ENCODE assay signal across 10 cellular contexts in the genomic region with DNA sequence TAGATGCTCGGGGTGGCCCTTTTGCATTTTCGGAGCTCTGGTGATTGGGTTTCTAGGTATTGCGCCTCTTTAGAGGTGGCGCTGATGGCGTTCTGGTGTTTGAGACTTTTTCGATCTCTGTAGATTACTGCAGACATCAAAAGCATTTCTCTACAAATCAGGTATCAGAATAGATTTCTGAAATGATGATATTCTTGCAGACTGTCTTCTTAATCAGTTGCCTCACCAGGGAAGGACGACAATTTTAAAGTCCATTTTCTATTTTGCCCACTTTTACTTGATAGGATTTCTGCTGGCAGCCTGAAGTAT.
DNase-seq lines count a peak whose midpoint lies in the region; ATAC-seq, FAIRE-seq and TF ChIP-seq lines count a peak whose summit lies in the region.
"Had no signal": no experiment of that assay in that cellular context is flagged by ENCODE, and none has a peak within 500 bp of the region (broad histone marks: within the 10 kb centered on the region; RNA-seq: fewer than 3 reads in every experiment).

No MANE protein-coding gene starts in this region.

- no peaks in the 10 kb centered on the region for H3K36me3 ChIP-seq in astrocyte (ENCODE audit: insufficient read depth, low read length)
- H3K36me3 ChIP-seq in suprapubic skin, result no peaks in the 10 kb centered on the region
- H3K36me3 ChIP-seq: Peyer's patch had no signal

- H3K4me3 Mint-ChIP-seq in activated CD4-positive, alpha-beta T cell treated with anti-CD3 and anti-CD28 coated beads, Interleukin-2, amount 10 ng/mL, durations not matched to agents 24 days and 14 days, result peak overlapping the region; percentile 68
- H3K4me3 Mint-ChIP-seq in astrocyte (ENCODE audit: unreplicated experiment) (peak overlapping the region; percentile 77), memory B cell (peak overlapping the region; percentile 85)

- no peaks in the 10 kb centered on the region for H3K36me3 Mint-ChIP-seq in activated CD4-positive, alpha-beta T cell treated with anti-CD3 and anti-CD28 coated beads, Interleukin-2, amount 10 ng/mL, durations not matched to agents 24 days and 14 days (ENCODE audit: low read depth)
- H3K36me3 Mint-ChIP-seq in astrocyte (ENCODE audit: low read depth, unreplicated experiment) (peaks cover 1% of the 10 kb centered on the region), memory B cell (no peaks in the 10 kb centered on the region)

- H2AFZ ChIP-seq in astrocyte (ENCODE audit: low read depth, low read length), result peak overlapping the region; percentile 55

- peak overlapping the region; percentile 80 for H3K4me2 ChIP-seq in astrocyte (ENCODE audit: low read length)

- no peak overlapping the region for H3K9ac ChIP-seq in astrocyte (ENCODE audit: low read length)

- H3K27ac ChIP-seq in astrocyte (ENCODE audit: low read depth, low read length), result no peak overlapping the region
- H3K27ac ChIP-seq in suprapubic skin, result peak overlapping the region; percentile 77

- no peak for TF ChIP-seq CTCF in astrocyte (IDR thresholded peaks at IDR 0.05; ENCODE audit: insufficient read depth, low read depth, low read length)
- TF ChIP-seq CTCF in suprapubic skin (IDR thresholded peaks at IDR 0.05), result no peak

- FAIRE-seq in astrocyte (lab: Jason Lieb, UNC), result no peak
- FAIRE-seq: GM12891 had no signal

- H3K27me3 ChIP-seq in astrocyte (ENCODE audit: insufficient read depth, low read length), result peaks cover 40% of the 10 kb centered on the region
- no peaks in the 10 kb centered on the region for H3K27me3 ChIP-seq in suprapubic skin
- H3K27me3 ChIP-seq: Peyer's patch had no signal

- H3K4me1 Mint-ChIP-seq in activated CD4-positive, alpha-beta T cell treated with anti-CD3 and anti-CD28 coated beads, Interleukin-2, amount 10 ng/mL, durations not matched to agents 24 days and 14 days, result peaks cover 4% of the 10 kb centered on the region
- H3K4me1 Mint-ChIP-seq in astrocyte (ENCODE audit: low read depth, unreplicated experiment) (no peaks in the 10 kb centered on the region), memory B cell (peaks cover 11% of the 10 kb centered on the region)

- no peak for TF ChIP-seq EP300 in suprapubic skin (IDR thresholded peaks at IDR 0.05)

- ATAC-seq in memory B cell (ENCODE audit: low read depth) (no peak), HG03354 (IDR thresholded peaks at IDR 0.05; ENCODE audit: poor library complexity, severe bottlenecking, unreplicated experiment) (no peak)

- H3K4me1 ChIP-seq in astrocyte (ENCODE audit: insufficient read depth, low read length) (peaks cover 3% of the 10 kb centered on the region), suprapubic skin (peaks cover 21% of the 10 kb centered on the region)

- H3K4me3 ChIP-seq in astrocyte (ENCODE audit: insufficient read depth, low read depth, low read length), result no peak overlapping the region
- H3K4me3 ChIP-seq in suprapubic skin, result peak overlapping the region; percentile 58

- no peaks in the 10 kb centered on the region for H3K9me3 Mint-ChIP-seq in activated CD4-positive, alpha-beta T cell treated with anti-CD3 and anti-CD28 coated beads, Interleukin-2, amount 10 ng/mL, durations not matched to agents 24 days and 14 days
- no peaks in the 10 kb centered on the region for H3K9me3 Mint-ChIP-seq in astrocyte (ENCODE audit: unreplicated experiment)
- no peaks in the 10 kb centered on the region for H3K9me3 Mint-ChIP-seq in memory B cell

- H3K27me3 Mint-ChIP-seq in activated CD4-positive, alpha-beta T cell treated with anti-CD3 and anti-CD28 coated beads, Interleukin-2, amount 10 ng/mL, durations not matched to agents 24 days and 14 days, result peaks cover 65% of the 10 kb centered on the region
- peaks cover 26% of the 10 kb centered on the region for H3K27me3 Mint-ChIP-seq in astrocyte (ENCODE audit: low read depth, unreplicated experiment)
- peaks cover 12% of the 10 kb centered on the region for H3K27me3 Mint-ChIP-seq in memory B cell

- no peaks in the 10 kb centered on the region for H3K9me3 ChIP-seq in astrocyte (ENCODE audit: insufficient read depth, low read depth, low read length)
- no peaks in the 10 kb centered on the region for H3K9me3 ChIP-seq in suprapubic skin
- H3K9me3 ChIP-seq: Peyer's patch had no signal

- TF ChIP-seq POLR2A in suprapubic skin (IDR thresholded peaks at IDR 0.05), result no peak

- no peak overlapping the region for H3K27ac Mint-ChIP-seq in activated CD4-positive, alpha-beta T cell treated with anti-CD3 and anti-CD28 coated beads, Interleukin-2, amount 10 ng/mL, durations not matched to agents 24 days and 14 days
- H3K27ac Mint-ChIP-seq in astrocyte (ENCODE audit: unreplicated experiment) (peak overlapping the region; percentile 63), memory B cell (no peak overlapping the region)

- DNase-seq in activated CD4-positive, alpha-beta T cell treated with anti-CD3 and anti-CD28 coated beads, Interleukin-2, amount 10 ng/mL, durations not matched to agents 24 days and 14 days, result no peak
- no peak for DNase-seq in activated CD4-positive, alpha-beta T cell treated with anti-CD3 and anti-CD28 coated beads for 48 hours
- DNase-seq in astrocyte (ENCODE audit: low read depth) (no peak), memory B cell (ENCODE audit: low spot score in 2 of 2) (no peak), suprapubic skin (ENCODE audit: low spot score in 2 of 2) (no peak), NCI-H1436 treated with DMSO at 0.1 percent for 48 hours (lab: John Stamatoyannopoulos, UW) (no peak)
- no peak for DNase-seq in stimulated activated naive CD4-positive, alpha-beta T cell treated with Interleukin-2 at 50 U/mL for 16 hours (lab: John Stamatoyannopoulos, UW)

- no peaks in the 10 kb centered on the region for H3K79me2 ChIP-seq in astrocyte (ENCODE audit: insufficient read depth, low read length)

- peaks cover 4% of the 10 kb centered on the region for H4K20me1 ChIP-seq in astrocyte (ENCODE audit: insufficient read depth, low read length)

- 28% methylated on average over 7 of the region's 7 CpGs for WGBS in suprapubic skin

- intact Hi-C loops in activated CD4-positive, alpha-beta T cell treated with anti-CD3 and anti-CD28 coated beads, Interleukin-2, amount 10 ng/mL, durations not matched to agents 24 days and 14 days (cut with micrococcal nuclease), result no loop called here
